Comparison of ENCODE assay signal across 8 cellular contexts in the genomic region with DNA sequence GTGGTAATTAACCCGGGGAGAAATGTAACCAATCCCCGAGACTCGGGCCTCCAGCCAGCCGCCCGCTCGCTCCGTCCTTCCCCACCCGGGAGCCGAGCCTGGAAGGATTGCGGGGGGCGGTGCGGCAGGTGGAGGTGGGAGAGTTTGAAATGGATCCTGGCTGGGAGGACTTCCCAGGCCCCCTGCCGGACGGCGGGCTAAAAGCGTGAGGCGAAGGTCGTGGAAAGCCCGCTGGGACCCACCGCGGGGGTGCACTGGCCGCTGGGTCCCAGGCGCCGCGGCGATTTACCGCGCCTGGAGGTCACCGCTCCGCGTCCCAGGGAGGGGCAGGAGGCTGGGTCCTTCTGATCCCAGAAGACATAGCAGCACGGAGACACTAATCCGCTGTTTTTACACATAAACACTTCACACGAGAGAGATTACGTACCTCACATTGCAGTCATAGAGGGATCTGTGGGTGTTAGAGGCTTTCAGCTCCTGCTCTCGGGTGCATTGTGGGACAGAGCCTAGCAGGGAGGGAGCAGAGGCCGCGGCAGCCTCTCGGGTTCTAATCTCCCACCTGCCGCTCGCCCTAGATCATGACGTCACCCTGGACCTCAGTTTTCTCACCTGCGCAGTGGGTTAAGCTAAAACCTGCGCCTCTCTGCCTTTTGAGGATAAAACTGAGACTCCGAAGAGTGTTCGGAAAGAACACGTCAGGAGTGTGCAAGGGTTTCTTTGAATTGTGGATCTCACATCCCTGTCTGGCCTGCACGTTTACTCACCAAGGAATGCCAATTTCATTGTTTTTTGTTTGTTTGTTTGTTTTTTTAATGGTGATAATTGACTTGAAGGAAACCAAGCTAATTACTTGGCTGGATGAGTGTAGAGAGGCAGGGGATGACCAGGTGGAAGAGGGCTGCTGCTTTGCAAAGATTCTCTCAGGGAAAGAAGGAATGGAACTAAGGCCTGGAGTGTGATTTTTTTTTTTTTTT. TPM values are rescaled to one million over a fixed set of nuclear protein-coding genes. Genes with fewer than 3 reads are reported as not detected.
DNase-seq lines count a peak whose midpoint lies in the region; ATAC-seq and TF ChIP-seq lines count a peak whose summit lies in the region.

No MANE protein-coding gene starts in this region.

- peak overlapping the region; percentile 99 to 100 (median 99) for H3K27ac ChIP-seq in body of pancreas

- ATAC-seq in GM21528 (IDR thresholded peaks at IDR 0.05; ENCODE audit: low FRiP score, unreplicated experiment): peak; percentile 53
- peak; percentile 49 to 60 (median 57) for ATAC-seq in T-cell (replicated peaks in 1 of 4)
- peak; percentile 43 for ATAC-seq in body of pancreas

- no peaks in the 10 kb centered on the region for H3K36me3 ChIP-seq in body of pancreas (replicated peaks in 1 of 2; ENCODE audit: insufficient read depth in 1 of 2, low read depth in 2 of 2)

- H3K27ac Mint-ChIP-seq in T-cell: peak overlapping the region in 1 of 2 donors; percentile 66

- POLR2A ChIA-PET in T-cell (lab: Charles Lee): no interaction called here

- no peaks in the 10 kb centered on the region for H3K9me3 Mint-ChIP-seq in T-cell

- peaks cover 6 to 16% (median 8%) of the 10 kb centered on the region in 3 donors for H3K4me1 Mint-ChIP-seq in T-cell

- WGBS in body of pancreas, 2 donors: 2 to 5% methylated on average over 34 to 48 of the region's 48 CpGs

- H3K9me3 ChIP-seq in body of pancreas: no peaks in the 10 kb centered on the region

- H3K27me3 Mint-ChIP-seq in T-cell: peaks cover 5 to 15% of the 10 kb centered on the region in 2 donors

- peak overlapping the region in 1 of 2 donors; percentile 9 for H3K4me3 ChIP-seq in body of pancreas

- no peaks in the 10 kb centered on the region for H3K27me3 ChIP-seq in body of pancreas

- TF ChIP-seq POLR2A in body of pancreas (IDR thresholded peaks at IDR 0.05): peak; percentile 55 to 76 (median 60)

- intact Hi-C loops in body of pancreas (cut with DNase I): no loop called here

- peaks cover 32% of the 10 kb centered on the region for H3K4me1 ChIP-seq in body of pancreas

- no peaks in the 10 kb centered on the region for H3K36me3 Mint-ChIP-seq in T-cell

- peak in 6 of 7 experiments; percentile 22 to 66 (median 44) for TF ChIP-seq CTCF in body of pancreas (IDR thresholded peaks at IDR 0.05)

- CTCF ChIA-PET in T-cell (lab: Charles Lee): interaction anchor here (0.7 to 1.6 kb wide), 4 partner anchors 12 to 1028 kb away, joined by 5 to 16 read pairs (median 5); a partner anchor contains a TSS

- peak overlapping the region; percentile 79 to 84 (median 81) for H3K4me3 Mint-ChIP-seq in T-cell

- DNase-seq in ELF-1 (ENCODE audit: low read depth, low spot score) (peak; percentile 75), KBM-7 (peak; percentile 36), T-cell (peak in 27 of 34 experiments; percentile 3 to 39 (median 22)), body of pancreas (peak; percentile 69 to 74 (median 71)), iris pigment epithelial cell (ENCODE audit: low read depth) (peak; percentile 71)
- DNase-seq in stimulated activated CD4-positive, alpha-beta T cell treated with anti-CD3 and anti-CD28 coated beads, Interleukin-12 subunit alpha, Interleukin-12 subunit beta, amount 100 ng/mL, for 48 hours (ENCODE audit: low read depth in 2 of 3, low spot score in 1 of 3): peak; percentile 40 to 57 (median 48)
- DNase-seq in NK-92 treated with Interleukin-12 subunit alpha and Interleukin-12 subunit beta, amount 100 ng/mL, for 24 hours (lab: John Stamatoyannopoulos, UW): no peak

- in situ Hi-C loops in KBM-7 (cut with MboI; ENCODE audit: low pct_unique_long_range_greater_than_20kb, low sequenced_read_pairs): no loop called here

RNA-seq across cellular contexts. Expression of a gene that starts 17.1 kb away (rescaled TPM):
- total RNA-seq in T-cell (10 to 100 TPM; 15.5 to 22.2 (median 17.7) TPM), body of pancreas (10 to 100 TPM; 56.6 to 70.5 TPM)

RNA-seq across cellular contexts. Expression of a gene that starts 19.3 kb away (rescaled TPM):
- total RNA-seq in T-cell (not detected), body of pancreas (10 to 100 TPM in 1 of 2 donors, 1 to 10 TPM in 1; 6.9 to 23.1 TPM)

RNA-seq across cellular contexts. Expression of a gene that starts 44.4 kb away (rescaled TPM):
- total RNA-seq in T-cell: under 1 TPM in 3 of 5 donors, not detected in 2; 0.19 to 0.49 (median 0.26) TPM
- total RNA-seq in body of pancreas: 1 to 10 TPM; 1.0 to 4.6 TPM

RNA-seq across cellular contexts. Expression of a gene that starts 59.1 kb away (rescaled TPM):
- total RNA-seq in T-cell (not detected), body of pancreas (under 1 TPM in 1 of 2 donors, not detected in 1; under 0.01 TPM)

Comparison
In these comparisons a context has a peak if more than half of its experiments do, and no peak if none do; other contexts are left out.
1. RNA of a gene that starts 19.3 kb away (total RNA-seq): 6.9 to 23.1 TPM in body of pancreas; not detected in T-cell; every median in the first group is over 4 times any median in the second.
2. Peak in every context shown above with its lines, with median percentiles within 50 percentile points of each other: ATAC-seq.